Comparison of ENCODE assay signal across 1 cellular context in the genomic region with DNA sequence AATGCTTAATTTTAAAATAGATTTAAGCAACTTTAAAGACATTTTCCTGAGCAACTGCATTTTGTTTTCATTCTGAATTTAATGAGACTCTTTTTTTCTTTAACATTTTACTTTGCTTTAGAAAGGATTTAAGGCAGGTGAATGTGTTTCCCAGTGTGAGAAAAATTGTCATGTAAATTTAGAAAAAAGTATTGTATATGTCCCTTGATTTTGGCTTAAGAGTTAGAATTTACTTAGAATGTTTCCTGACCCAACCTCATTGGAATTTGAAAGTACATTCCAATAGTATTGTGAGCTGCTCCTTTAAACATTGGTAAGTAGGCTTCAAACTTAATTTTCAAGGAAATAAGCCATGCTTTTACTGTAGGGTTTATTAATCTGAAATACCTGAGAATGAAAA.
TF ChIP-seq lines count a peak whose summit lies in the region.

No MANE protein-coding gene starts in this region.

TF ChIP-seq in H1, 55 proteins besides CTCF, POLR2A, EP300 and RAD21:
- TF ChIP-seq HDAC6 (IDR thresholded peaks at IDR 0.05; ENCODE audit: low read depth, low read length) = no peak
- peak; percentile 47 for TF ChIP-seq NANOG (IDR thresholded peaks at IDR 0.05; ENCODE audit: insufficient read depth, low read depth, low read length, poor library complexity, severe bottlenecking)
- TF ChIP-seq, protein P1, sequence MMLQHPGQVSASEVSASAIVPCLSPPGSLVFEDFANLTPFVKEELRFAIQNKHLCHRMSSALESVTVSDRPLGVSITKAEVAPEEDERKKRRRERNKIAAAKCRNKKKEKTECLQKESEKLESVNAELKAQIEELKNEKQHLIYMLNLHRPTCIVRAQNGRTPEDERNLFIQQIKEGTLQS (IDR thresholded peaks at IDR 0.05; ENCODE audit: insufficient read depth, low read depth, low read length) = no peak
- TF ChIP-seq EGR1 (IDR thresholded peaks at IDR 0.05; ENCODE audit: borderline replicate concordance, low read depth, low read length) = no peak
- TF ChIP-seq SP2 (IDR thresholded peaks at IDR 0.05; ENCODE audit: low read length) = no peak
- TF ChIP-seq JUND (IDR thresholded peaks at IDR 0.05; ENCODE audit: low read length) = peak; percentile 50; the same call in 1 of the 2 replicates
- peak; percentile 57; the same call in 1 of the 2 replicates for TF ChIP-seq JUN (IDR thresholded peaks at IDR 0.05; ENCODE audit: low read depth, low read length)
- TF ChIP-seq, protein P2, sequence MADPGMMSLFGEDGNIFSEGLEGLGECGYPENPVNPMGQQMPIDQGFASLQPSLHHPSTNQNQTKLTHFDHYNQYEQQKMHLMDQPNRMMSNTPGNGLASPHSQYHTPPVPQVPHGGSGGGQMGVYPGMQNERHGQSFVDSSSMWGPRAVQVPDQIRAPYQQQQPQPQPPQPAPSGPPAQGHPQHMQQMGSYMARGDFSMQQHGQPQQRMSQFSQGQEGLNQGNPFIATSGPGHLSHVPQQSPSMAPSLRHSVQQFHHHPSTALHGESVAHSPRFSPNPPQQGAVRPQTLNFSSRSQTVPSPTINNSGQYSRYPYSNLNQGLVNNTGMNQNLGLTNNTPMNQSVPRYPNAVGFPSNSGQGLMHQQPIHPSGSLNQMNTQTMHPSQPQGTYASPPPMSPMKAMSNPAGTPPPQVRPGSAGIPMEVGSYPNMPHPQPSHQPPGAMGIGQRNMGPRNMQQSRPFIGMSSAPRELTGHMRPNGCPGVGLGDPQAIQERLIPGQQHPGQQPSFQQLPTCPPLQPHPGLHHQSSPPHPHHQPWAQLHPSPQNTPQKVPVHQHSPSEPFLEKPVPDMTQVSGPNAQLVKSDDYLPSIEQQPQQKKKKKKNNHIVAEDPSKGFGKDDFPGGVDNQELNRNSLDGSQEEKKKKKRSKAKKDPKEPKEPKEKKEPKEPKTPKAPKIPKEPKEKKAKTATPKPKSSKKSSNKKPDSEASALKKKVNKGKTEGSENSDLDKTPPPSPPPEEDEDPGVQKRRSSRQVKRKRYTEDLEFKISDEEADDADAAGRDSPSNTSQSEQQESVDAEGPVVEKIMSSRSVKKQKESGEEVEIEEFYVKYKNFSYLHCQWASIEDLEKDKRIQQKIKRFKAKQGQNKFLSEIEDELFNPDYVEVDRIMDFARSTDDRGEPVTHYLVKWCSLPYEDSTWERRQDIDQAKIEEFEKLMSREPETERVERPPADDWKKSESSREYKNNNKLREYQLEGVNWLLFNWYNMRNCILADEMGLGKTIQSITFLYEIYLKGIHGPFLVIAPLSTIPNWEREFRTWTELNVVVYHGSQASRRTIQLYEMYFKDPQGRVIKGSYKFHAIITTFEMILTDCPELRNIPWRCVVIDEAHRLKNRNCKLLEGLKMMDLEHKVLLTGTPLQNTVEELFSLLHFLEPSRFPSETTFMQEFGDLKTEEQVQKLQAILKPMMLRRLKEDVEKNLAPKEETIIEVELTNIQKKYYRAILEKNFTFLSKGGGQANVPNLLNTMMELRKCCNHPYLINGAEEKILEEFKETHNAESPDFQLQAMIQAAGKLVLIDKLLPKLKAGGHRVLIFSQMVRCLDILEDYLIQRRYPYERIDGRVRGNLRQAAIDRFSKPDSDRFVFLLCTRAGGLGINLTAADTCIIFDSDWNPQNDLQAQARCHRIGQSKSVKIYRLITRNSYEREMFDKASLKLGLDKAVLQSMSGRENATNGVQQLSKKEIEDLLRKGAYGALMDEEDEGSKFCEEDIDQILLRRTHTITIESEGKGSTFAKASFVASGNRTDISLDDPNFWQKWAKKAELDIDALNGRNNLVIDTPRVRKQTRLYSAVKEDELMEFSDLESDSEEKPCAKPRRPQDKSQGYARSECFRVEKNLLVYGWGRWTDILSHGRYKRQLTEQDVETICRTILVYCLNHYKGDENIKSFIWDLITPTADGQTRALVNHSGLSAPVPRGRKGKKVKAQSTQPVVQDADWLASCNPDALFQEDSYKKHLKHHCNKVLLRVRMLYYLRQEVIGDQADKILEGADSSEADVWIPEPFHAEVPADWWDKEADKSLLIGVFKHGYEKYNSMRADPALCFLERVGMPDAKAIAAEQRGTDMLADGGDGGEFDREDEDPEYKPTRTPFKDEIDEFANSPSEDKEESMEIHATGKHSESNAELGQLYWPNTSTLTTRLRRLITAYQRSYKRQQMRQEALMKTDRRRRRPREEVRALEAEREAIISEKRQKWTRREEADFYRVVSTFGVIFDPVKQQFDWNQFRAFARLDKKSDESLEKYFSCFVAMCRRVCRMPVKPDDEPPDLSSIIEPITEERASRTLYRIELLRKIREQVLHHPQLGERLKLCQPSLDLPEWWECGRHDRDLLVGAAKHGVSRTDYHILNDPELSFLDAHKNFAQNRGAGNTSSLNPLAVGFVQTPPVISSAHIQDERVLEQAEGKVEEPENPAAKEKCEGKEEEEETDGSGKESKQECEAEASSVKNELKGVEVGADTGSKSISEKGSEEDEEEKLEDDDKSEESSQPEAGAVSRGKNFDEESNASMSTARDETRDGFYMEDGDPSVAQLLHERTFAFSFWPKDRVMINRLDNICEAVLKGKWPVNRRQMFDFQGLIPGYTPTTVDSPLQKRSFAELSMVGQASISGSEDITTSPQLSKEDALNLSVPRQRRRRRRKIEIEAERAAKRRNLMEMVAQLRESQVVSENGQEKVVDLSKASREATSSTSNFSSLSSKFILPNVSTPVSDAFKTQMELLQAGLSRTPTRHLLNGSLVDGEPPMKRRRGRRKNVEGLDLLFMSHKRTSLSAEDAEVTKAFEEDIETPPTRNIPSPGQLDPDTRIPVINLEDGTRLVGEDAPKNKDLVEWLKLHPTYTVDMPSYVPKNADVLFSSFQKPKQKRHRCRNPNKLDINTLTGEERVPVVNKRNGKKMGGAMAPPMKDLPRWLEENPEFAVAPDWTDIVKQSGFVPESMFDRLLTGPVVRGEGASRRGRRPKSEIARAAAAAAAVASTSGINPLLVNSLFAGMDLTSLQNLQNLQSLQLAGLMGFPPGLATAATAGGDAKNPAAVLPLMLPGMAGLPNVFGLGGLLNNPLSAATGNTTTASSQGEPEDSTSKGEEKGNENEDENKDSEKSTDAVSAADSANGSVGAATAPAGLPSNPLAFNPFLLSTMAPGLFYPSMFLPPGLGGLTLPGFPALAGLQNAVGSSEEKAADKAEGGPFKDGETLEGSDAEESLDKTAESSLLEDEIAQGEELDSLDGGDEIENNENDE (IDR thresholded peaks at IDR 0.05; ENCODE audit: insufficient replicate concordance, low read length) = peak; percentile 95
- no peak for TF ChIP-seq KDM5A (IDR thresholded peaks at IDR 0.05; ENCODE audit: low read length)
- no peak for TF ChIP-seq TAF1 (IDR thresholded peaks at IDR 0.05; ENCODE audit: low read depth, low read length)
- TF ChIP-seq CREB1 (IDR thresholded peaks at IDR 0.05) = no peak
- peak; percentile 38; the same call in 1 of the 2 replicates for TF ChIP-seq TEAD4 (IDR thresholded peaks at IDR 0.05; ENCODE audit: low read depth, low read length)
- no peak for TF ChIP-seq POLR2AphosphoS5 (IDR thresholded peaks at IDR 0.05; ENCODE audit: low read depth, low read length)
- TF ChIP-seq TBP (IDR thresholded peaks at IDR 0.05; ENCODE audit: low read depth, low read length) = no peak
- TF ChIP-seq ASH2L (IDR thresholded peaks at IDR 0.05; ENCODE audit: low read length) = no peak
